ENCODE assay signal across 9 cellular contexts in genomic region chr5:180804129-180804601, GRCh38. TPM values are rescaled to one million over a fixed set of nuclear protein-coding genes. Genes with fewer than 3 reads are reported as not detected.
DNase-seq lines count a peak whose midpoint lies in the region; ATAC-seq and TF ChIP-seq lines count a peak whose summit lies in the region.
"Had no signal": no experiment of that assay in that cellular context is flagged by ENCODE, and none has a peak within 500 bp of the region (broad histone marks: within the 10 kb centered on the region; RNA-seq: fewer than 3 reads in every experiment).

No MANE protein-coding gene starts in this region.

- no peaks in the 10 kb centered on the region for H3K9me3 Mint-ChIP-seq in chondrocyte (ENCODE audit: low read depth)

- H3K27me3 Mint-ChIP-seq in chondrocyte (ENCODE audit: low read depth): no peaks in the 10 kb centered on the region

- H3K4me3 ChIP-seq in RWPE2 (ENCODE audit: severe bottlenecking) (no peak overlapping the region), esophagus squamous epithelium (peak overlapping the region in 3 of 4 donors; percentile 87 to 98 (median 88))
- H3K4me3 ChIP-seq: HAP-1 had no signal

- 78 to 85% methylated on average over 8 to 9 of the region's 22 CpGs for WGBS in esophagus squamous epithelium, 2 donors

- ATAC-seq in GM19455 (IDR thresholded peaks at IDR 0.05; ENCODE audit: unreplicated experiment): peak; percentile 7
- no peak for ATAC-seq in RWPE2 (ENCODE audit: low read depth)

- H3K27me3 ChIP-seq in RWPE2 (ENCODE audit: insufficient read depth, poor library complexity, severe bottlenecking) (no peaks in the 10 kb centered on the region), esophagus squamous epithelium (no peaks in the 10 kb centered on the region)

- H3K4me3 Mint-ChIP-seq in chondrocyte (ENCODE audit: unreplicated experiment): no peak overlapping the region

- TF ChIP-seq CTCF in RWPE2 (IDR thresholded peaks at IDR 0.05; ENCODE audit: poor library complexity, severe bottlenecking): no peak
- no peak for TF ChIP-seq CTCF in esophagus squamous epithelium (IDR thresholded peaks at IDR 0.05)
- TF ChIP-seq CTCF in GM13976 (IDR thresholded peaks at IDR 0.05; ENCODE audit: borderline replicate concordance, control extremely low read depth, extremely low read depth, insufficient read depth, missing control alignments): no peak
- no peak for TF ChIP-seq CTCF in chondrocyte (IDR thresholded peaks at IDR 0.05)

- H3K4me1 ChIP-seq in RWPE2 (ENCODE audit: insufficient read depth, poor library complexity, severe bottlenecking) (peaks cover 58% of the 10 kb centered on the region), esophagus squamous epithelium (peaks cover 74 to 92% (median 84%) of the 10 kb centered on the region in 3 donors)

- H3K27ac ChIP-seq in RWPE2 (ENCODE audit: poor library complexity, severe bottlenecking) (peak overlapping the region; percentile 90), esophagus squamous epithelium (peak overlapping the region; percentile 97 to 99 (median 98))

- no peak overlapping the region for H3K27ac Mint-ChIP-seq in chondrocyte (ENCODE audit: unreplicated experiment)

- H3K4me1 Mint-ChIP-seq in chondrocyte (ENCODE audit: low read depth): peaks cover 76% of the 10 kb centered on the region

- H3K9me3 ChIP-seq in RWPE2 (ENCODE audit: severe bottlenecking): no peaks in the 10 kb centered on the region
- no peaks in the 10 kb centered on the region for H3K9me3 ChIP-seq in esophagus squamous epithelium
- H3K9me3 ChIP-seq: HAP-1 had no signal

- in situ Hi-C loops in GM13976 (cut with MboI; ENCODE audit: low sequenced_read_pairs, unreplicated experiment): no loop called here

- intact Hi-C loops in esophagus squamous epithelium (cut with DNase I): no loop called here

- TF ChIP-seq POLR2A in esophagus squamous epithelium (IDR thresholded peaks at IDR 0.05): no peak

- peaks cover 29% of the 10 kb centered on the region for H3K36me3 ChIP-seq in RWPE2 (ENCODE audit: low read depth)
- peaks cover 0 to 16% (median 4%) of the 10 kb centered on the region in 3 donors for H3K36me3 ChIP-seq in esophagus squamous epithelium
- H3K36me3 ChIP-seq: HAP-1 had no signal

- H3K36me3 Mint-ChIP-seq in chondrocyte (ENCODE audit: low read depth): peaks cover 2% of the 10 kb centered on the region

- DNase-seq in RWPE2 (ENCODE audit: low spot score) (peak; percentile 60), esophagus squamous epithelium (lab: John Stamatoyannopoulos, UW) (no peak), NCI-H226 (no peak), GM13976 (ENCODE audit: low spot score) (no peak), chondrocyte (ENCODE audit: low spot score) (no peak), NCI-H510A (lab: John Stamatoyannopoulos, UW) (no peak)
- DNase-seq in stimulated activated CD8-positive, alpha-beta memory T cell treated with anti-CD3 and anti-CD28 coated beads, Interleukin-4, amount 100 ng/mL, for 48 hours: peak; percentile 57

RNA-seq across cellular contexts. Expression of gene MGAT1, which starts 1.6 kb away (rescaled TPM):
- 100 to 1,000 TPM in 2 of 4 donors, 10 to 100 TPM in 2; 62.6 to 163 (median 111) TPM for total RNA-seq in esophagus squamous epithelium
- total RNA-seq in chondrocyte: 119 to 136 TPM (median 123 TPM) in 3 replicates

RNA-seq across cellular contexts. Expression of gene ZFP62, which starts 56.9 kb away (rescaled TPM):
- 10 to 100 TPM in 3 of 4 donors, 1 to 10 TPM in 1; 8.9 to 32.6 (median 19.2) TPM for total RNA-seq in esophagus squamous epithelium
- 13.3 to 19.2 TPM (median 13.9 TPM) in 3 replicates for total RNA-seq in chondrocyte

Comparison
In these comparisons a context has a peak if more than half of its experiments do, and no peak if none do; other contexts are left out.
1. DNase-seq: peak in RWPE2 (single experiment) and stimulated activated CD8-positive, alpha-beta memory T cell treated with anti-CD3 and anti-CD28 coated beads, Interleukin-4, amount 100 ng/mL, for 48 hours (single experiment); none in esophagus squamous epithelium (single experiment), NCI-H226 (single experiment), GM13976 (single experiment), chondrocyte (single experiment) and NCI-H510A (single experiment).